In genomic region chr5:176591667-176592066, GRCh38 we compare ENCODE assay signal across 4 cellular contexts. TPM values are rescaled to one million over a fixed set of nuclear protein-coding genes. Genes with fewer than 3 reads are reported as not detected.
"Had no signal": no experiment of that assay in that cellular context is flagged by ENCODE, and none has a peak within 500 bp of the region (broad histone marks: within the 10 kb centered on the region; RNA-seq: fewer than 3 reads in every experiment).

No MANE protein-coding gene starts in this region.

RNA-seq across cellular contexts. Expression of gene GPRIN1, which starts 18.3 kb away (rescaled TPM):
- polyA plus RNA-seq: naive thymus-derived CD4-positive, alpha-beta T cell had no signal

RNA-seq across cellular contexts. Expression of gene SNCB, which starts 38.7 kb away (rescaled TPM):
- polyA plus RNA-seq: aorta; naive thymus-derived CD4-positive, alpha-beta T cell; stomach had no signal

RNA-seq across cellular contexts. Expression of gene EIF4E1B, which starts 38.8 kb away (rescaled TPM):
- polyA plus RNA-seq: aorta; naive thymus-derived CD4-positive, alpha-beta T cell; smooth muscle cell; stomach had no signal

RNA-seq across cellular contexts. Expression of gene CDHR2, which starts 42.5 kb away (rescaled TPM):
- polyA plus RNA-seq: naive thymus-derived CD4-positive, alpha-beta T cell; smooth muscle cell had no signal
